Comparison of ENCODE assay signal across 8 cellular contexts in genomic region chr16:17070882-17071592, GRCh38.
DNase-seq lines count a peak whose midpoint lies in the region; ATAC-seq lines count a peak whose summit lies in the region.

No MANE protein-coding gene starts in this region.

- peak overlapping the region; percentile 44 for H3K4me3 ChIP-seq in rectal smooth muscle tissue (ENCODE audit: low read length)

- H3K27ac ChIP-seq in caudate nucleus (ENCODE audit: low read depth, low read length), result peak overlapping the region; percentile 31
- no peak overlapping the region for H3K27ac ChIP-seq in rectal smooth muscle tissue (ENCODE audit: low read depth, low read length)

- H3K27me3 ChIP-seq in rectal smooth muscle tissue (ENCODE audit: control insufficient read depth, insufficient read depth, low read length), result no peaks in the 10 kb centered on the region

- DNase-seq in NCI-H1105 treated with DMSO at 0.1 percent for 48 hours (lab: John Stamatoyannopoulos, UW), result peak; percentile 87
- DNase-seq in activated CD4-positive, CD25-positive, alpha-beta regulatory T cell (lab: John Stamatoyannopoulos, UW), result peak; percentile 51 to 63 (median 56)
- peak in 47 of 61 donors; percentile 4 to 92 (median 44) for DNase-seq in caudate nucleus (lab: John Stamatoyannopoulos, UW)
- DNase-seq in dermis blood vessel endothelial cell, result no peak

- H3K36me3 ChIP-seq in rectal smooth muscle tissue (ENCODE audit: control insufficient read depth, insufficient read depth, low read length), result no peaks in the 10 kb centered on the region

- ATAC-seq in GM18498 (IDR thresholded peaks at IDR 0.05; ENCODE audit: unreplicated experiment) (peak; percentile 80), HG02588 (IDR thresholded peaks at IDR 0.05; ENCODE audit: unreplicated experiment) (peak; percentile 67), GM18861 (IDR thresholded peaks at IDR 0.05; ENCODE audit: unreplicated experiment) (no peak)

- no peaks in the 10 kb centered on the region for H3K4me1 ChIP-seq in rectal smooth muscle tissue (ENCODE audit: control insufficient read depth, insufficient read depth, low read length)

- H3K9ac ChIP-seq in rectal smooth muscle tissue (ENCODE audit: low read length), result no peak overlapping the region
